1 cellular context compared by ENCODE assay signal in genomic region chr15:31473384-31474058, GRCh38.
TF ChIP-seq lines count a peak whose summit lies in the region.

No MANE protein-coding gene starts in this region.

TF ChIP-seq in GM23338, 12 proteins besides CTCF, POLR2A, EP300 and RAD21 (continued from another document):
- no peak for TF ChIP-seq ETS1 (IDR thresholded peaks at IDR 0.05)
